Comparison of ENCODE assay signal across 8 cellular contexts in genomic region chr6:73803562-73804221, GRCh38.
DNase-seq lines count a peak whose midpoint lies in the region; ATAC-seq and TF ChIP-seq lines count a peak whose summit lies in the region.

No MANE protein-coding gene starts in this region.

- no peak overlapping the region for H2AFZ ChIP-seq in PC-3 (ENCODE audit: low read length)

- H3K79me2 ChIP-seq in PC-3 (ENCODE audit: low read length) = no peaks in the 10 kb centered on the region

- H3F3A ChIP-seq in PC-3 (ENCODE audit: low read length, unreplicated experiment) = no peaks in the 10 kb centered on the region

- no peaks in the 10 kb centered on the region for H3K9me3 ChIP-seq in PC-3 (ENCODE audit: low read length)

- peak overlapping the region; percentile 56 for H3K4me2 ChIP-seq in PC-3 (ENCODE audit: low read length)

- peak; percentile 95 for DNase-seq in BJ (ENCODE audit: low read depth)
- no peak for DNase-seq in GM13976 (ENCODE audit: low spot score)
- DNase-seq in PC-3 = peak; percentile 82
- peak; percentile 84 for DNase-seq in retinal pigment epithelial cell (ENCODE audit: low read depth)
- no peak for DNase-seq in mesenteric fat pad (ENCODE audit: low spot score)

- TF ChIP-seq CTCF in BJ (IDR thresholded peaks at IDR 0.05; ENCODE audit: insufficient read depth, low read depth, low read length) = peak; percentile 67
- peak; percentile 9 for TF ChIP-seq CTCF in GM13976 (IDR thresholded peaks at IDR 0.05; ENCODE audit: borderline replicate concordance, control extremely low read depth, extremely low read depth, insufficient read depth, missing control alignments)
- peak; percentile 74 for TF ChIP-seq CTCF in PC-3 (conservative IDR thresholded peaks at IDR 0.05; ENCODE audit: low read depth, low read length)
- TF ChIP-seq CTCF in retinal pigment epithelial cell (conservative IDR thresholded peaks at IDR 0.05; ENCODE audit: low read depth, low read length) = peak; percentile 79

- in situ Hi-C loops in GM13976 (cut with MboI; ENCODE audit: low sequenced_read_pairs, unreplicated experiment) = no loop called here

- ATAC-seq in PC-3 (peak; percentile 65), esophagus mucosa (peak; percentile 20), HG03135 (IDR thresholded peaks at IDR 0.05; ENCODE audit: unreplicated experiment) (no peak), GM19452 (IDR thresholded peaks at IDR 0.05; ENCODE audit: unreplicated experiment) (no peak)

- BruUV-seq in PC-3 (replicated peaks; lab: Mats Ljungman, UMichigan) = no TSS peak

- H3K9ac ChIP-seq in PC-3 (ENCODE audit: low read length) = peak overlapping the region; percentile 49; the same call in 1 of the 2 replicates

- peaks cover 27% of the 10 kb centered on the region for H3K4me1 ChIP-seq in PC-3 (ENCODE audit: insufficient read depth, low read length)

- no peaks in the 10 kb centered on the region for H3K9me2 ChIP-seq in PC-3 (replicated peaks; ENCODE audit: low read length)

- POLR2A ChIA-PET in BJ (lab: Charles Lee) (no interaction called here), PC-3 (lab: Charles Lee; ENCODE audit: unreplicated experiment) (no interaction called here)

- H3K36me3 ChIP-seq in BJ (ENCODE audit: control insufficient read depth, insufficient read depth, low read length) (no peaks in the 10 kb centered on the region; the same call in 1 of the 2 replicates), PC-3 (ENCODE audit: low read depth, low read length) (peaks cover 3% of the 10 kb centered on the region; the same call in 1 of the 2 replicates)

- intact Hi-C loops in PC-3 (cut with micrococcal nuclease) = loop anchor here (10.0 kb wide), 1 partner anchor 59 kb away; no protein-coding TSS in a partner anchor

- H3K4me3 ChIP-seq in BJ (ENCODE audit: low read depth, low read length) (no peak overlapping the region), PC-3 (ENCODE audit: low read length) (no peak overlapping the region), retinal pigment epithelial cell (ENCODE audit: low read length) (no peak overlapping the region)

- CTCF ChIA-PET in BJ (lab: Yijun Ruan, JAX) = interaction anchor here (0.6 to 1.5 kb wide), 14 partner anchors 8 to 1843 kb away, joined by 3 to 5 read pairs (median 3); no protein-coding TSS in a partner anchor
- CTCF ChIA-PET in PC-3 (lab: Charles Lee) = interaction anchor here (0.6 kb wide), 2 partner anchors 364 to 895 kb away, joined by 3 to 5 read pairs; no protein-coding TSS in a partner anchor

- H3K27me3 ChIP-seq in BJ (ENCODE audit: control insufficient read depth, insufficient read depth, low read length) (no peaks in the 10 kb centered on the region), PC-3 (ENCODE audit: low read length) (no peaks in the 10 kb centered on the region)

- H4K20me1 ChIP-seq in PC-3 (ENCODE audit: low read length) = no peaks in the 10 kb centered on the region

- peak overlapping the region; percentile 85 for H3K27ac ChIP-seq in PC-3 (ENCODE audit: low read length)

Comparison
In these comparisons a context has a peak if more than half of its experiments do, and no peak if none do; other contexts are left out.
1. DNase-seq: peak in BJ (single experiment), PC-3 (single experiment) and retinal pigment epithelial cell (single experiment); none in GM13976 (single experiment) and mesenteric fat pad (single experiment).
2. CTCF ChIP-seq: peak in every context shown above with its lines; median percentile 79 in retinal pigment epithelial cell; 74 in PC-3; 67 in BJ; 9 in GM13976.
3. ATAC-seq: peak in PC-3 (single experiment) and esophagus mucosa (single experiment); none in HG03135 (single experiment) and GM19452 (single experiment).